ENCODE assay signal across 1 cellular context in the genomic region with DNA sequence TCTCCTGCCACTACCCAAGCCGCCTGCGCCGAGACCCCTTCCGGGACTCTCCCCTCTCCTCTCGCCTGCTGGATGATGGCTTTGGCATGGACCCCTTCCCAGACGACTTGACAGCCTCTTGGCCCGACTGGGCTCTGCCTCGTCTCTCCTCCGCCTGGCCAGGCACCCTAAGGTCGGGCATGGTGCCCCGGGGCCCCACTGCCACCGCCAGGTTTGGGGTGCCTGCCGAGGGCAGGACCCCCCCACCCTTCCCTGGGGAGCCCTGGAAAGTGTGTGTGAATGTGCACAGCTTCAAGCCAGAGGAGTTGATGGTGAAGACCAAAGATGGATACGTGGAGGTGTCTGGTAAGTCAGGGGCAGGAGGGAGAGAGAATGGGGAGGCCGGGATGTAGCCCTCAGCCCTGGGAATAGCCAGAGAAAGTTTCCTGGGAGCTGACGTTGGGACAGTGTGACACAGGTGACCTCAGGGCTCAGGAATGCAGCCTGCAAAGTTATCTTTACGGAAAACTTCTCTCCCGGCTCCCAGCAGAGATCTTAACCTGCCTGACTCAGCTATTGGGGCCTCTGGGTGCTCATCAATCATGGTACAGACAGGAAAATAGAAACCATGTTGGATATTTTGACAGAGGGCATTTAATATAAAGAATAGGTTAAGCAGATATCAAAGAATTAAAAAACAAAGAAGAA.
TF ChIP-seq lines count a peak whose summit lies in the region.

No MANE protein-coding gene starts in this region.

TF ChIP-seq in WTC11, 78 proteins besides CTCF, POLR2A, EP300 and RAD21 (continued from another document):
- TF ChIP-seq, protein P1, sequence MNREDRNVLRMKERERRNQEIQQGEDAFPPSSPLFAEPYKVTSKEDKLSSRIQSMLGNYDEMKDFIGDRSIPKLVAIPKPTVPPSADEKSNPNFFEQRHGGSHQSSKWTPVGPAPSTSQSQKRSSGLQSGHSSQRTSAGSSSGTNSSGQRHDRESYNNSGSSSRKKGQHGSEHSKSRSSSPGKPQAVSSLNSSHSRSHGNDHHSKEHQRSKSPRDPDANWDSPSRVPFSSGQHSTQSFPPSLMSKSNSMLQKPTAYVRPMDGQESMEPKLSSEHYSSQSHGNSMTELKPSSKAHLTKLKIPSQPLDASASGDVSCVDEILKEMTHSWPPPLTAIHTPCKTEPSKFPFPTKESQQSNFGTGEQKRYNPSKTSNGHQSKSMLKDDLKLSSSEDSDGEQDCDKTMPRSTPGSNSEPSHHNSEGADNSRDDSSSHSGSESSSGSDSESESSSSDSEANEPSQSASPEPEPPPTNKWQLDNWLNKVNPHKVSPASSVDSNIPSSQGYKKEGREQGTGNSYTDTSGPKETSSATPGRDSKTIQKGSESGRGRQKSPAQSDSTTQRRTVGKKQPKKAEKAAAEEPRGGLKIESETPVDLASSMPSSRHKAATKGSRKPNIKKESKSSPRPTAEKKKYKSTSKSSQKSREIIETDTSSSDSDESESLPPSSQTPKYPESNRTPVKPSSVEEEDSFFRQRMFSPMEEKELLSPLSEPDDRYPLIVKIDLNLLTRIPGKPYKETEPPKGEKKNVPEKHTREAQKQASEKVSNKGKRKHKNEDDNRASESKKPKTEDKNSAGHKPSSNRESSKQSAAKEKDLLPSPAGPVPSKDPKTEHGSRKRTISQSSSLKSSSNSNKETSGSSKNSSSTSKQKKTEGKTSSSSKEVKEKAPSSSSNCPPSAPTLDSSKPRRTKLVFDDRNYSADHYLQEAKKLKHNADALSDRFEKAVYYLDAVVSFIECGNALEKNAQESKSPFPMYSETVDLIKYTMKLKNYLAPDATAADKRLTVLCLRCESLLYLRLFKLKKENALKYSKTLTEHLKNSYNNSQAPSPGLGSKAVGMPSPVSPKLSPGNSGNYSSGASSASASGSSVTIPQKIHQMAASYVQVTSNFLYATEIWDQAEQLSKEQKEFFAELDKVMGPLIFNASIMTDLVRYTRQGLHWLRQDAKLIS (CRISPR knock-in tag; IDR thresholded peaks at IDR 0.05; ENCODE audit: borderline replicate concordance), result no peak
- TF ChIP-seq, protein P2, sequence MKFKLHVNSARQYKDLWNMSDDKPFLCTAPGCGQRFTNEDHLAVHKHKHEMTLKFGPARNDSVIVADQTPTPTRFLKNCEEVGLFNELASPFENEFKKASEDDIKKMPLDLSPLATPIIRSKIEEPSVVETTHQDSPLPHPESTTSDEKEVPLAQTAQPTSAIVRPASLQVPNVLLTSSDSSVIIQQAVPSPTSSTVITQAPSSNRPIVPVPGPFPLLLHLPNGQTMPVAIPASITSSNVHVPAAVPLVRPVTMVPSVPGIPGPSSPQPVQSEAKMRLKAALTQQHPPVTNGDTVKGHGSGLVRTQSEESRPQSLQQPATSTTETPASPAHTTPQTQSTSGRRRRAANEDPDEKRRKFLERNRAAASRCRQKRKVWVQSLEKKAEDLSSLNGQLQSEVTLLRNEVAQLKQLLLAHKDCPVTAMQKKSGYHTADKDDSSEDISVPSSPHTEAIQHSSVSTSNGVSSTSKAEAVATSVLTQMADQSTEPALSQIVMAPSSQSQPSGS (CRISPR knock-in tag; IDR thresholded peaks at IDR 0.05; ENCODE audit: borderline replicate concordance, low read depth), result no peak
TF ChIP-seq in WTC11: peak in this region for 0.
